ENCODE assay signal across 1 cellular context in the genomic region with DNA sequence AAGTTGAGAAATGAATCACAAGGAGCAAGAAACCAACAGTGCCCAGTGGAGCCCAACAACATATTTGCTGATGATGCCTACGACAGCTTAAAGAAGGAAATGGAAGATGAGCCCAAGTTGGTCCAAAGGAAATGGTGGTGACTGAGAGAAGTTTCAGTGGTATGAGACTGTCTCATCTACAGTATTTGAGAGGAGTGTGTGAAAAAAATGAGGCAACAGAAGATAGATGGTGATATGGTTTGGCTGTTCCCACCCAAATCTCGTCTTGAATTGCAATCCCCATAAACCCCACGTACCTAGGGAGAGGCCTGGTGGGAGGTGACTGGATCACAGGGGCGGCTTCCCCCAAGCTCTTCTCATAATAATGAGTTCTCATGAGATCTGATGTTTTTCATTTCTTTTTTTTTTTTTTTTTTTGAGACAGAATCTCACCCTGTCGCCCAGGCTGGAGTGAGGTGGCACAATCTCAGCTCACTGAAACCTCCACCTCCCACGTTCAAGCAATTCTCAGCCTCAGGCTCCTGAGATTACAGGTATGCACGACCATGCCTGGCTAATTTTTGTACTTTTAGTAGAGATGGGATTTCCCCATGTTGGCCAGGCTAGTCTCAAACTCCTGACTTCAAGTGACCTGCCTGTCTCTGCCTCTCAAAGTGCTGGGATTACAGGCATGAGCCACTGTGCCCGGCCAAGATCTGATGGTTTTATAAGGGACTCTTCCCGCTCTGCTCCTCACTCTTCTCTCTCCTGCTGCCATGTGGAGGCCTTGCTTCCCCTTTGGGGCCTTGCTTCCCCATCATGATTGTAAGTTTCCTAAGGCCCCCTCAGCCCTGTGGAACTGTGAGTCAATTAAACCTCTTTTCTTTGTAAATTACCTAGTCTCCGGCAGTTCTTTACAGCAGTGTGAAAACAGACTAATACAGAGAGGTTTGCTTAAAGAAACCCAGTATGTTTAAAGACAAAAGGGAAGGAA.
TF ChIP-seq lines count a peak whose summit lies in the region.

No MANE protein-coding gene starts in this region.

TF ChIP-seq in SK-N-SH, 30 proteins besides CTCF, POLR2A, EP300 and RAD21:
- TF ChIP-seq YY1 (IDR thresholded peaks at IDR 0.05; ENCODE audit: low read depth) (no peak), SMC3 (IDR thresholded peaks at IDR 0.05; ENCODE audit: low read depth, low read length) (no peak), ELF1 (IDR thresholded peaks at IDR 0.05) (no peak), TEAD4 (IDR thresholded peaks at IDR 0.05; ENCODE audit: borderline replicate concordance, insufficient read depth) (no peak), MXI1 (IDR thresholded peaks at IDR 0.05; ENCODE audit: low read depth, low read length) (no peak), MEF2A (IDR thresholded peaks at IDR 0.05; ENCODE audit: borderline replicate concordance, low read depth) (no peak), NFIC (IDR thresholded peaks at IDR 0.05; ENCODE audit: borderline replicate concordance) (no peak), NRF1 (IDR thresholded peaks at IDR 0.05; ENCODE audit: low read depth, low read length) (no peak)
- TF ChIP-seq, protein P1, sequence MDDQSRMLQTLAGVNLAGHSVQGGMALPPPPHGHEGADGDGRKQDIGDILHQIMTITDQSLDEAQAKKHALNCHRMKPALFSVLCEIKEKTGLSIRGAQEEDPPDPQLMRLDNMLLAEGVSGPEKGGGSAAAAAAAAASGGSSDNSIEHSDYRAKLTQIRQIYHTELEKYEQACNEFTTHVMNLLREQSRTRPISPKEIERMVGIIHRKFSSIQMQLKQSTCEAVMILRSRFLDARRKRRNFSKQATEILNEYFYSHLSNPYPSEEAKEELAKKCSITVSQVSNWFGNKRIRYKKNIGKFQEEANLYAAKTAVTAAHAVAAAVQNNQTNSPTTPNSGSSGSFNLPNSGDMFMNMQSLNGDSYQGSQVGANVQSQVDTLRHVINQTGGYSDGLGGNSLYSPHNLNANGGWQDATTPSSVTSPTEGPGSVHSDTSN (IDR thresholded peaks at IDR 0.05): no peak
- TF ChIP-seq, protein P2, sequence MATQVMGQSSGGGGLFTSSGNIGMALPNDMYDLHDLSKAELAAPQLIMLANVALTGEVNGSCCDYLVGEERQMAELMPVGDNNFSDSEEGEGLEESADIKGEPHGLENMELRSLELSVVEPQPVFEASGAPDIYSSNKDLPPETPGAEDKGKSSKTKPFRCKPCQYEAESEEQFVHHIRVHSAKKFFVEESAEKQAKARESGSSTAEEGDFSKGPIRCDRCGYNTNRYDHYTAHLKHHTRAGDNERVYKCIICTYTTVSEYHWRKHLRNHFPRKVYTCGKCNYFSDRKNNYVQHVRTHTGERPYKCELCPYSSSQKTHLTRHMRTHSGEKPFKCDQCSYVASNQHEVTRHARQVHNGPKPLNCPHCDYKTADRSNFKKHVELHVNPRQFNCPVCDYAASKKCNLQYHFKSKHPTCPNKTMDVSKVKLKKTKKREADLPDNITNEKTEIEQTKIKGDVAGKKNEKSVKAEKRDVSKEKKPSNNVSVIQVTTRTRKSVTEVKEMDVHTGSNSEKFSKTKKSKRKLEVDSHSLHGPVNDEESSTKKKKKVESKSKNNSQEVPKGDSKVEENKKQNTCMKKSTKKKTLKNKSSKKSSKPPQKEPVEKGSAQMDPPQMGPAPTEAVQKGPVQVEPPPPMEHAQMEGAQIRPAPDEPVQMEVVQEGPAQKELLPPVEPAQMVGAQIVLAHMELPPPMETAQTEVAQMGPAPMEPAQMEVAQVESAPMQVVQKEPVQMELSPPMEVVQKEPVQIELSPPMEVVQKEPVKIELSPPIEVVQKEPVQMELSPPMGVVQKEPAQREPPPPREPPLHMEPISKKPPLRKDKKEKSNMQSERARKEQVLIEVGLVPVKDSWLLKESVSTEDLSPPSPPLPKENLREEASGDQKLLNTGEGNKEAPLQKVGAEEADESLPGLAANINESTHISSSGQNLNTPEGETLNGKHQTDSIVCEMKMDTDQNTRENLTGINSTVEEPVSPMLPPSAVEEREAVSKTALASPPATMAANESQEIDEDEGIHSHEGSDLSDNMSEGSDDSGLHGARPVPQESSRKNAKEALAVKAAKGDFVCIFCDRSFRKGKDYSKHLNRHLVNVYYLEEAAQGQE (IDR thresholded peaks at IDR 0.05; ENCODE audit: low read depth, low read length): no peak
